ENCODE assay signal across 20 cellular contexts in the genomic region with DNA sequence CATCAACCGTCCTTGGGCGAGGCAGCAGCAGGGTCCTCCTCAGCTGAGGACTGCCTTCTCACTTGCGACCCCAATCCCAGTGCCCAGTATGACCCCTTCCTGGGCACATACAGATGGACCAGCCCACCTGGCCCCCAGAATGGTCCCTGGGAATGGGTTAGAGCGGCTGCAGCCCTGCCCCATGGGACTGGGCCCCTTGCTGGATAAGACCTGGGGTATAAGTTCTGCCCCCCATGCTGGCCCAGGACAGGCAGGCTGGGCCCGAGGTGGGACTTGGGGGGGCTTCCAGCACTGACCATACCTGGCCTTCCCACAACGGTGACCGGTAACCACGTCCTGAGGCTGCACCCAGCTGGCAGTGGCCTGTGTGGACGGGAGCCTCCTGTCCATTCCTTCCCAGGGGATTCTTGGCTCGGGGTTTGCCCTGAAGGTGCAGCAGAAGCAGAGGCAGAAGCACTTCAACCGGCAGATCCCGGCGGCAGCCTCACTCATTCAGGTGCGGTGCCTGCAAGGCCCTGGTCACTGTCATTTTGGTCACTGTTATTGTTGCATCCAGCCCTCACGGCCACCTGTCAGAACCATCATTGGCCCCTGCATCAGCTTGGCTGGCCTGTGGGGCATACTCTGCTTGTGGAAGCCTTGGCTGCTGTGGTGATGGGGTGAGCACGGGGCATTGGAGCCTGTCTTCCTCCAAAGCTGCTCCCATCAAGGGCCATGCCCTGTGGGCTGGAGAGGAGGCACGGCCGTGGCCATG.
DNase-seq lines count a peak whose midpoint lies in the region; ATAC-seq, FAIRE-seq and TF ChIP-seq lines count a peak whose summit lies in the region.
"Had no signal": no experiment of that assay in that cellular context is flagged by ENCODE, and none has a peak within 500 bp of the region (broad histone marks: within the 10 kb centered on the region; RNA-seq: fewer than 3 reads in every experiment).

No MANE protein-coding gene starts in this region.

- no peak overlapping the region for H3K27ac Mint-ChIP-seq in endothelial cell (ENCODE audit: unreplicated experiment)
- H3K27ac Mint-ChIP-seq: activated naive CD4-positive, alpha-beta T cell treated with anti-CD3 and anti-CD28 coated beads, Interleukin-2, amount 50 U/mL, for 72 hours; GM23338; T-helper 1 cell treated with Interleukin-12 subunit alpha and Interleukin-12 subunit beta and Interleukin-4 antibody, amounts not matched to agents 30 μg/mL and 1 μg/mL, for 36 hours had no signal

- no peak for TF ChIP-seq CTCF in endothelial cell (IDR thresholded peaks at IDR 0.05; ENCODE audit: unreplicated experiment)
- TF ChIP-seq CTCF in ovary (IDR thresholded peaks at IDR 0.05): no peak
- no peak for TF ChIP-seq CTCF in RWPE1 (conservative IDR thresholded peaks at IDR 0.05; ENCODE audit: low read depth)

- 86 to 90% (median 90%) methylated on average over 18 of the region's 18 CpGs for WGBS in ovary, 3 donors

- no peak for FAIRE-seq in GM12892 (lab: Jason Lieb, UNC)

- H3K9me3 ChIP-seq in ovary: no peaks in the 10 kb centered on the region
- H3K9me3 ChIP-seq: BLaER1 had no signal

- H3K27me3 ChIP-seq in ovary: no peaks in the 10 kb centered on the region
- H3K27me3 ChIP-seq: BLaER1 had no signal

- H3K4me3 ChIP-seq in ovary: no peak overlapping the region
- H3K4me3 ChIP-seq: BLaER1, GM23338 had no signal

- peaks cover 5% of the 10 kb centered on the region for H3K4me1 Mint-ChIP-seq in endothelial cell (ENCODE audit: unreplicated experiment)
- H3K4me1 Mint-ChIP-seq: GM23338 had no signal

- CTCF ChIA-PET in RWPE1 (lab: Yijun Ruan, JAX): interaction anchor here (0.6 kb wide), 1 partner anchor 293 kb away, joined by 3 read pairs; no protein-coding TSS in a partner anchor

- TF ChIP-seq EP300 in ovary (IDR thresholded peaks at IDR 0.05): no peak

- intact Hi-C loops in ovary (cut with DNase I): no loop called here

- peak; percentile 2 for DNase-seq in AG08396 (ENCODE audit: low spot score)
- DNase-seq in GM12892 (ENCODE audit: insufficient read length): peak; percentile 3
- peak; percentile 2 for DNase-seq in endothelial cell (ENCODE audit: low spot score)
- DNase-seq in ovary: peak in 4 of 5 donors; percentile 6 to 27 (median 13)
- DNase-seq in RWPE1 (ENCODE audit: low spot score): no peak
- DNase-seq in NCI-H1930 (lab: John Stamatoyannopoulos, UW): no peak
- DNase-seq in middle frontal gyrus (ENCODE audit: extremely low spot score, low spot score): no peak
- DNase-seq: EL, hypothalamus, NCI-H146, NCI-H510A, occipital lobe had no signal

- H3K36me3 ChIP-seq in ovary: no peaks in the 10 kb centered on the region
- H3K36me3 ChIP-seq: BLaER1 had no signal

- POLR2A ChIA-PET in RWPE1 (lab: Yijun Ruan, JAX; ENCODE audit: low non-redundant PET): no interaction called here

- no peaks in the 10 kb centered on the region for H3K9me3 Mint-ChIP-seq in endothelial cell (ENCODE audit: unreplicated experiment)
- H3K9me3 Mint-ChIP-seq: activated naive CD4-positive, alpha-beta T cell treated with anti-CD3 and anti-CD28 coated beads, Interleukin-2, amount 50 U/mL, for 72 hours; GM23338; T-helper 1 cell treated with Interleukin-12 subunit alpha and Interleukin-12 subunit beta and Interleukin-4 antibody, amounts not matched to agents 30 μg/mL and 1 μg/mL, for 36 hours had no signal

- peaks cover 4% of the 10 kb centered on the region for H3K36me3 Mint-ChIP-seq in endothelial cell (ENCODE audit: low read depth, unreplicated experiment)
- H3K36me3 Mint-ChIP-seq: activated naive CD4-positive, alpha-beta T cell treated with anti-CD3 and anti-CD28 coated beads, Interleukin-2, amount 50 U/mL, for 72 hours had no signal

- no peak overlapping the region for H3K4me3 Mint-ChIP-seq in endothelial cell (ENCODE audit: unreplicated experiment)
- H3K4me3 Mint-ChIP-seq: GM23338; T-helper 1 cell treated with Interleukin-12 subunit alpha and Interleukin-12 subunit beta and Interleukin-4 antibody, amounts not matched to agents 30 μg/mL and 1 μg/mL, for 36 hours had no signal

- ATAC-seq in HG02973 (IDR thresholded peaks at IDR 0.05; ENCODE audit: unreplicated experiment): no peak
- ATAC-seq: activated naive CD4-positive, alpha-beta T cell treated with anti-CD3 and anti-CD28 coated beads, Interleukin-2, amount 50 U/mL, for 72 hours; esophagus mucosa; GM23338; Panc1 had no signal

- TF ChIP-seq POLR2A in GM12892 (IDR thresholded peaks at IDR 0.05; ENCODE audit: low read depth, low read length): no peak
- TF ChIP-seq POLR2A in ovary (IDR thresholded peaks at IDR 0.05): no peak

- H3K27me3 Mint-ChIP-seq in endothelial cell (ENCODE audit: unreplicated experiment): peaks cover 5% of the 10 kb centered on the region

- peaks cover 1% of the 10 kb centered on the region for H3K4me1 ChIP-seq in ovary (ENCODE audit: insufficient read depth)

- H3K27ac ChIP-seq in ovary (no peak overlapping the region), RWPE1 (no peak overlapping the region)
- H3K27ac ChIP-seq: BLaER1, KMS-11 had no signal

Comparison
In these comparisons a context has a peak if more than half of its experiments do, and no peak if none do; other contexts are left out.
1. DNase-seq: peak in AG08396 (single experiment), GM12892 (single experiment), endothelial cell (single experiment) and ovary (4 of 5); none in RWPE1 (single experiment), NCI-H1930 (0 of 2) and middle frontal gyrus (single experiment).